ENCODE assay signal across 16 cellular contexts in the genomic region with DNA sequence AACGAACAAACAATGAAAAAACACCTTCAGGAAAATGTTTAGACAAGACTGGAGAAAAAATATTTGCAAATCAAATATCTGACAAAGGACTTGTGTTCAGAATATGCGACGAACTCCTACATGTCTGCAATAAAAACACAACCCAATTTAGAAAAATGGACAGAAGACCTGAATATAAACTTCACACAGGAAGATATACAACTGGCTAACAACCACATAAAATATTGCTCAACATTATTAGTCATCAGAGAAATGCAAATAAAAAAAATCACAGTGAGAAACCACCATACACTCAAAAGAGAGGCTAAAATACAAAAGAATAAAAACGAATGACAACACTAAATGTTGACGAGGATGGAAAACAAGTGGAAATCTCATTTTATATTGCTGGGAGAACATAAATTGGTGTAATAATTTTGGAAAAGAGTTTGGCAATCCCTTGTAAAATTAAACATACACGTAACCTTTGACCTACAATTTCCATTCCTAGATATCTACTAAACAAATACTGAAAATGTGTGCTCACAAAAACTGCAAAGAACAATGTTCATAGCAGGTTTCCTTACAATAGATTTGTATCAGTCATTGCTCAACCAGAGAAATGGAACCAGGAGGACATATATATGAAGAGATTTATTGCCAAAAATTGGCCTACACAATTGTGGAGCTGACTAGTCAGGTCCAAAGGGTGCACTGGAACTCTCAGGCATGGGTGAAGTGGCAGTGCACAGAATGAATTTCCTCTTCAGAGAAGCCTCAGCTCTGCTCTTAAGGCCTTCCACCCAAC.
A peak's percentile ranks its signal among the peaks of the same experiment; 100 is the strongest.
DNase-seq lines count a peak whose midpoint lies in the region; ATAC-seq, FAIRE-seq and TF ChIP-seq lines count a peak whose summit lies in the region.
"Had no signal": no experiment of that assay in that cellular context is flagged by ENCODE, and none has a peak within 500 bp of the region (broad histone marks: within the 10 kb centered on the region; RNA-seq: fewer than 3 reads in every experiment).

No MANE protein-coding gene starts in this region.

- H2AFZ ChIP-seq in HepG2 (ENCODE audit: low read length), result no peak overlapping the region

- TF ChIP-seq POLR2A in HepG2 (IDR thresholded peaks at IDR 0.05; ENCODE audit: insufficient read depth in 1 of 2, low read depth in 2 of 2, low read length in 2 of 2), result no peak

- no peak for TF ChIP-seq RAD21 in HepG2 (CRISPR knock-in tag; IDR thresholded peaks at IDR 0.05)

- FAIRE-seq in HTR-8/SVneo (lab: Jason Lieb, UNC) (no peak), HepG2 (lab: Jason Lieb, UNC) (no peak)

- H3K4me3 ChIP-seq in Caco-2 (ENCODE audit: low read depth, low read length), result no peak overlapping the region
- H3K4me3 ChIP-seq in HepG2 (replicated peaks in 1 of 3; ENCODE audit: insufficient read depth in 1 of 3, low read depth in 2 of 3, low read length in 3 of 3), result no peak overlapping the region
- no peak overlapping the region for H3K4me3 ChIP-seq in WERI-Rb-1 (ENCODE audit: low read depth, low read length)
- H3K4me3 ChIP-seq: coronary artery, MG63, Peyer's patch had no signal

- CTCF ChIA-PET in Caco-2 (lab: Charles Lee) (no interaction called here), HepG2 (lab: Yijun Ruan, JAX; ENCODE audit: low intra/inter-chr PET ratio, low total read pairs) (no interaction called here)

- H3K9ac ChIP-seq in HepG2 (ENCODE audit: insufficient read depth, low read depth, low read length), result no peak overlapping the region

- H4K20me1 ChIP-seq in HepG2 (ENCODE audit: insufficient read depth, low read length), result no peaks in the 10 kb centered on the region; the same call in 1 of the 2 replicates

- no peaks in the 10 kb centered on the region for H3K79me2 ChIP-seq in HepG2 (ENCODE audit: insufficient read depth, low read length)

- in situ Hi-C loops in HepG2 (cut with HindIII; ENCODE audit: extremely low pct_ligation_motif_present, low pct_unique_long_range_greater_than_20kb), result no loop called here

- 94% methylated on average over 6 of the region's 6 CpGs for WGBS in HepG2 (ENCODE audit: low lambda C conversion rate)

- ATAC-seq in HepG2, result peak; percentile 42; the same call in 1 of the 3 replicates
- no peak for ATAC-seq in GM21723 (IDR thresholded peaks at IDR 0.05; ENCODE audit: unreplicated experiment)
- ATAC-seq: left cardiac atrium, natural killer cell, right cardiac atrium had no signal

- no peak for TF ChIP-seq CTCF in Caco-2 (IDR thresholded peaks at IDR 0.05; ENCODE audit: insufficient read depth in 1 of 2, low read depth in 1 of 2, low read length in 1 of 2, severe bottlenecking in 1 of 2, unreplicated experiment in 1 of 2)
- no peak for TF ChIP-seq CTCF in HepG2 (CRISPR knock-in tag; IDR thresholded peaks at IDR 0.05)
- no peak for TF ChIP-seq CTCF in WERI-Rb-1 (IDR thresholded peaks at IDR 0.05; ENCODE audit: low read depth, low read length)

- intact Hi-C loops in Caco-2 (cut with micrococcal nuclease; ENCODE audit: unreplicated experiment), result loop anchor here (1.0 kb wide), 1 partner anchor 8 kb away; no protein-coding TSS in a partner anchor
- intact Hi-C loops in HepG2 (cut with micrococcal nuclease; ENCODE audit: unreplicated experiment), result no loop called here

- BruUV-seq in Caco-2 (replicated peaks; lab: Mats Ljungman, UMichigan) (no TSS peak), HepG2 (replicated peaks; lab: Mats Ljungman, UMichigan) (no TSS peak)

- H3K27me3 ChIP-seq in Caco-2 (replicated peaks; ENCODE audit: control insufficient read depth, insufficient read depth, low read length) (no peaks in the 10 kb centered on the region), HepG2 (ENCODE audit: control insufficient read depth in 1 of 2, insufficient read depth in 2 of 2, low read length in 2 of 2) (no peaks in the 10 kb centered on the region; a peak in 1 of 5 replicates), WERI-Rb-1 (ENCODE audit: insufficient read depth, low read depth, severe bottlenecking) (no peaks in the 10 kb centered on the region)
- H3K27me3 ChIP-seq: MG63, Peyer's patch had no signal

- H3K27ac ChIP-seq in HepG2 (ENCODE audit: extremely low read length, insufficient read depth, low read length) (no peak overlapping the region), WERI-Rb-1 (no peak overlapping the region)
- H3K27ac ChIP-seq: coronary artery had no signal

- H3K4me2 ChIP-seq in HepG2 (ENCODE audit: low read depth, low read length), result no peak overlapping the region

- no peaks in the 10 kb centered on the region for H3K9me3 Mint-ChIP-seq in Caco-2 (ENCODE audit: unreplicated experiment)
- H3K9me3 Mint-ChIP-seq: activated naive CD4-positive, alpha-beta T cell treated with anti-CD3 and anti-CD28 coated beads for 36 hours; natural killer cell had no signal

- H3K4me1 ChIP-seq in Caco-2 (peaks cover 11% of the 10 kb centered on the region), HepG2 (ENCODE audit: insufficient read depth, low read length) (peaks cover 10% of the 10 kb centered on the region)
- H3K4me1 ChIP-seq: Peyer's patch had no signal

- peak overlapping the region; percentile 26 for H3K4me3 Mint-ChIP-seq in Caco-2 (ENCODE audit: unreplicated experiment)
- H3K4me3 Mint-ChIP-seq: activated naive CD4-positive, alpha-beta T cell treated with anti-CD3 and anti-CD28 coated beads for 36 hours; natural killer cell had no signal

- H3K36me3 Mint-ChIP-seq in Caco-2 (ENCODE audit: insufficient read depth, unreplicated experiment), result peaks cover 52% of the 10 kb centered on the region

- POLR2A ChIA-PET in Caco-2 (lab: Charles Lee), result no interaction called here
- POLR2A ChIA-PET in HepG2 (lab: Yijun Ruan, JAX), result no interaction called here

- peaks cover 14% of the 10 kb centered on the region for H3K4me1 Mint-ChIP-seq in Caco-2 (ENCODE audit: low read depth, unreplicated experiment)

- H3K9me3 ChIP-seq in Caco-2 (no peaks in the 10 kb centered on the region), HepG2 (ENCODE audit: low read length) (no peaks in the 10 kb centered on the region), WERI-Rb-1 (ENCODE audit: severe bottlenecking) (no peaks in the 10 kb centered on the region)
- H3K9me3 ChIP-seq: MG63, Peyer's patch had no signal

- peaks cover 4% of the 10 kb centered on the region for H3K36me3 ChIP-seq in Caco-2 (ENCODE audit: control insufficient read depth, insufficient read depth, low read length)
- peaks cover 1 to 23% of the 10 kb centered on the region in 2 experiments; a peak in 4 of 5 replicates for H3K36me3 ChIP-seq in HepG2 (replicated peaks in 1 of 2; ENCODE audit: control insufficient read depth in 1 of 2, insufficient read depth in 2 of 2, low read length in 2 of 2)
- H3K36me3 ChIP-seq in WERI-Rb-1, result no peaks in the 10 kb centered on the region
- H3K36me3 ChIP-seq: MG63 had no signal

- H3K27me3 Mint-ChIP-seq in Caco-2 (ENCODE audit: insufficient read depth, unreplicated experiment), result no peaks in the 10 kb centered on the region

- H3K27ac Mint-ChIP-seq in Caco-2 (ENCODE audit: unreplicated experiment), result peak overlapping the region; percentile 67
- H3K27ac Mint-ChIP-seq: activated naive CD4-positive, alpha-beta T cell treated with anti-CD3 and anti-CD28 coated beads for 36 hours; natural killer cell had no signal

- DNase-seq in Caco-2 (peak; percentile 54 to 56), HTR-8/SVneo (ENCODE audit: insufficient read length, low spot score) (peak; percentile 18), brain pericyte (ENCODE audit: low read depth, low spot score) (peak; percentile 46), HepG2 (ENCODE audit: low spot score) (peak; percentile 20), anterior cingulate cortex (lab: John Stamatoyannopoulos, UW) (no peak), WERI-Rb-1 (no peak), NK-92 (lab: John Stamatoyannopoulos, UW; ENCODE audit: unreplicated experiment) (no peak)
- DNase-seq: activated naive CD4-positive, alpha-beta T cell treated with anti-CD3 and anti-CD28 coated beads for 36 hours; left cardiac atrium; MG63; natural killer cell; right cardiac atrium; T1000 had no signal

- TF ChIP-seq EP300 in HepG2 (IDR thresholded peaks at IDR 0.05; ENCODE audit: low read depth in 2 of 2, low read length in 2 of 2), result no peak
- TF ChIP-seq EP300 in HepG2 (CRISPR knock-in tag; IDR thresholded peaks at IDR 0.05; ENCODE audit: borderline replicate concordance), result no peak

TF ChIP-seq in HepG2, 621 proteins besides CTCF, POLR2A, EP300 and RAD21 (continues in another document):
- TF ChIP-seq KAT8 (CRISPR knock-in tag; IDR thresholded peaks at IDR 0.05) (no peak), FOXP1 (IDR thresholded peaks at IDR 0.05) (no peak), FOXP1 (CRISPR knock-in tag; IDR thresholded peaks at IDR 0.05) (no peak), HHEX (CRISPR knock-in tag; IDR thresholded peaks at IDR 0.05) (no peak), TOPORS (CRISPR knock-in tag; IDR thresholded peaks at IDR 0.05) (no peak), HDAC2 (CRISPR knock-in tag; IDR thresholded peaks at IDR 0.05) (no peak), SOX13 (IDR thresholded peaks at IDR 0.05) (no peak), SOX13 (CRISPR knock-in tag; conservative IDR thresholded peaks at IDR 0.05 in 1 of 2, IDR thresholded peaks at IDR 0.05 in 1 of 2) (peak in 1 of 2 experiments; percentile 58; a peak in 2 of 4 replicates), NR2C2 (CRISPR knock-in tag; IDR thresholded peaks at IDR 0.05; ENCODE audit: borderline replicate concordance) (peak; percentile 40; the same call in 1 of the 2 replicates), HDAC6 (IDR thresholded peaks at IDR 0.05; ENCODE audit: low read depth, low read length) (no peak), ZFX (CRISPR knock-in tag; IDR thresholded peaks at IDR 0.05; ENCODE audit: low read depth) (no peak), PPARG (CRISPR knock-in tag; conservative IDR thresholded peaks at IDR 0.05) (no peak)
- TF ChIP-seq, protein P1, sequence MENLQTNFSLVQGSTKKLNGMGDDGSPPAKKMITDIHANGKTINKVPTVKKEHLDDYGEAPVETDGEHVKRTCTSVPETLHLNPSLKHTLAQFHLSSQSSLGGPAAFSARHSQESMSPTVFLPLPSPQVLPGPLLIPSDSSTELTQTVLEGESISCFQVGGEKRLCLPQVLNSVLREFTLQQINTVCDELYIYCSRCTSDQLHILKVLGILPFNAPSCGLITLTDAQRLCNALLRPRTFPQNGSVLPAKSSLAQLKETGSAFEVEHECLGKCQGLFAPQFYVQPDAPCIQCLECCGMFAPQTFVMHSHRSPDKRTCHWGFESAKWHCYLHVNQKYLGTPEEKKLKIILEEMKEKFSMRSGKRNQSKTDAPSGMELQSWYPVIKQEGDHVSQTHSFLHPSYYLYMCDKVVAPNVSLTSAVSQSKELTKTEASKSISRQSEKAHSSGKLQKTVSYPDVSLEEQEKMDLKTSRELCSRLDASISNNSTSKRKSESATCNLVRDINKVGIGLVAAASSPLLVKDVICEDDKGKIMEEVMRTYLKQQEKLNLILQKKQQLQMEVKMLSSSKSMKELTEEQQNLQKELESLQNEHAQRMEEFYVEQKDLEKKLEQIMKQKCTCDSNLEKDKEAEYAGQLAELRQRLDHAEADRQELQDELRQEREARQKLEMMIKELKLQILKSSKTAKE (CRISPR knock-in tag; IDR thresholded peaks at IDR 0.05; ENCODE audit: borderline replicate concordance), result no peak

Comparison
In these comparisons a context has a peak if more than half of its experiments do, and no peak if none do; other contexts are left out.
1. DNase-seq: peak in Caco-2 (2 of 2), HTR-8/SVneo (single experiment), brain pericyte (single experiment) and HepG2 (single experiment); none in anterior cingulate cortex (0 of 58), WERI-Rb-1 (single experiment) and NK-92 (single experiment).